Comparison of ENCODE assay signal across 1 cellular context in the genomic region with DNA sequence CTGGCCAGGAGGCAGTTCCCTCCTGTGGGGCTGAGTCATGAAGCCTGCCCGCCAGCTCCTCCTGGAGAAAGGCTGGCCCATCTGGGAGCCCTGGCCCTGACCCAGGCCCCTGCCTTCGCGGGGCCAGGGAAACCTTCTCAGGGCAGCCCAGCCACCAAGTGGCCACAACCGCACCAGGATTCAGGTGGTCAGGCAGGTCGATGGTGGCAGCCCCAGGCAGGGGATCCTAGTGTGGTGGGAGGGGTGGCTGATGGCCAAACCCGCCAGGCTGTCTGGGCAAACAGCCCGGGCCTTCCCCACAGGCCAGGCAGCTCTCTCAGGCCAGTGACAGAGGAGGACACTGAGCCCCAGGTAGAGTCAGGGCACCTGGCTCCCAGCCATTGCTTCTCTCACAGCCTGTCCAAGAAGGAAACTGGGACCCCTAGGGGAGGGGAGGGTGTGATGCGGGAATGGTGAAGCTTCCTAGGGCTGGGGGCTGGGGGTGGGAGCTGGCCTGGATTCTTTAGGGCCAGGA.
TF ChIP-seq lines count a peak whose summit lies in the region.

No MANE protein-coding gene starts in this region.

TF ChIP-seq in SK-N-SH, 30 proteins besides CTCF, POLR2A, EP300 and RAD21:
- no peak; the same call in 1 of the 2 replicates for TF ChIP-seq TAF1 (IDR thresholded peaks at IDR 0.05; ENCODE audit: borderline replicate concordance, low read depth, low read length)
- TF ChIP-seq EZH2phosphoT487 (IDR thresholded peaks at IDR 0.05; ENCODE audit: borderline replicate concordance, low read depth): no peak
- TF ChIP-seq, protein P1, sequence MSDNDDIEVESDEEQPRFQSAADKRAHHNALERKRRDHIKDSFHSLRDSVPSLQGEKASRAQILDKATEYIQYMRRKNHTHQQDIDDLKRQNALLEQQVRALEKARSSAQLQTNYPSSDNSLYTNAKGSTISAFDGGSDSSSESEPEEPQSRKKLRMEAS (IDR thresholded peaks at IDR 0.05; ENCODE audit: low read depth): peak; percentile 62; the same call in 1 of the 2 replicates
- no peak for TF ChIP-seq GATA2 (CRISPR knock-in tag; IDR thresholded peaks at IDR 0.05)
- no peak for TF ChIP-seq MEF2A (IDR thresholded peaks at IDR 0.05; ENCODE audit: borderline replicate concordance, low read depth)
- TF ChIP-seq USF2 (IDR thresholded peaks at IDR 0.05; ENCODE audit: borderline replicate concordance, low read depth, low read length): no peak
- TF ChIP-seq SMC3 (IDR thresholded peaks at IDR 0.05; ENCODE audit: low read depth, low read length): no peak
- TF ChIP-seq MXI1 (IDR thresholded peaks at IDR 0.05; ENCODE audit: low read depth, low read length): no peak
- TF ChIP-seq TCF12 (IDR thresholded peaks at IDR 0.05): peak; percentile 80
- no peak; the same call in 1 of the 2 replicates for TF ChIP-seq JUND (IDR thresholded peaks at IDR 0.05)
- TF ChIP-seq USF1 (IDR thresholded peaks at IDR 0.05; ENCODE audit: borderline replicate concordance, low read depth): no peak
- TF ChIP-seq, protein P2, sequence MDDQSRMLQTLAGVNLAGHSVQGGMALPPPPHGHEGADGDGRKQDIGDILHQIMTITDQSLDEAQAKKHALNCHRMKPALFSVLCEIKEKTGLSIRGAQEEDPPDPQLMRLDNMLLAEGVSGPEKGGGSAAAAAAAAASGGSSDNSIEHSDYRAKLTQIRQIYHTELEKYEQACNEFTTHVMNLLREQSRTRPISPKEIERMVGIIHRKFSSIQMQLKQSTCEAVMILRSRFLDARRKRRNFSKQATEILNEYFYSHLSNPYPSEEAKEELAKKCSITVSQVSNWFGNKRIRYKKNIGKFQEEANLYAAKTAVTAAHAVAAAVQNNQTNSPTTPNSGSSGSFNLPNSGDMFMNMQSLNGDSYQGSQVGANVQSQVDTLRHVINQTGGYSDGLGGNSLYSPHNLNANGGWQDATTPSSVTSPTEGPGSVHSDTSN (IDR thresholded peaks at IDR 0.05): no peak
- TF ChIP-seq NFIC (IDR thresholded peaks at IDR 0.05; ENCODE audit: borderline replicate concordance): peak; percentile 75
- TF ChIP-seq, protein P3, sequence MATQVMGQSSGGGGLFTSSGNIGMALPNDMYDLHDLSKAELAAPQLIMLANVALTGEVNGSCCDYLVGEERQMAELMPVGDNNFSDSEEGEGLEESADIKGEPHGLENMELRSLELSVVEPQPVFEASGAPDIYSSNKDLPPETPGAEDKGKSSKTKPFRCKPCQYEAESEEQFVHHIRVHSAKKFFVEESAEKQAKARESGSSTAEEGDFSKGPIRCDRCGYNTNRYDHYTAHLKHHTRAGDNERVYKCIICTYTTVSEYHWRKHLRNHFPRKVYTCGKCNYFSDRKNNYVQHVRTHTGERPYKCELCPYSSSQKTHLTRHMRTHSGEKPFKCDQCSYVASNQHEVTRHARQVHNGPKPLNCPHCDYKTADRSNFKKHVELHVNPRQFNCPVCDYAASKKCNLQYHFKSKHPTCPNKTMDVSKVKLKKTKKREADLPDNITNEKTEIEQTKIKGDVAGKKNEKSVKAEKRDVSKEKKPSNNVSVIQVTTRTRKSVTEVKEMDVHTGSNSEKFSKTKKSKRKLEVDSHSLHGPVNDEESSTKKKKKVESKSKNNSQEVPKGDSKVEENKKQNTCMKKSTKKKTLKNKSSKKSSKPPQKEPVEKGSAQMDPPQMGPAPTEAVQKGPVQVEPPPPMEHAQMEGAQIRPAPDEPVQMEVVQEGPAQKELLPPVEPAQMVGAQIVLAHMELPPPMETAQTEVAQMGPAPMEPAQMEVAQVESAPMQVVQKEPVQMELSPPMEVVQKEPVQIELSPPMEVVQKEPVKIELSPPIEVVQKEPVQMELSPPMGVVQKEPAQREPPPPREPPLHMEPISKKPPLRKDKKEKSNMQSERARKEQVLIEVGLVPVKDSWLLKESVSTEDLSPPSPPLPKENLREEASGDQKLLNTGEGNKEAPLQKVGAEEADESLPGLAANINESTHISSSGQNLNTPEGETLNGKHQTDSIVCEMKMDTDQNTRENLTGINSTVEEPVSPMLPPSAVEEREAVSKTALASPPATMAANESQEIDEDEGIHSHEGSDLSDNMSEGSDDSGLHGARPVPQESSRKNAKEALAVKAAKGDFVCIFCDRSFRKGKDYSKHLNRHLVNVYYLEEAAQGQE (IDR thresholded peaks at IDR 0.05; ENCODE audit: low read depth, low read length): no peak
- no peak; the same call in 1 of the 2 replicates for TF ChIP-seq FOSL2 (IDR thresholded peaks at IDR 0.05; ENCODE audit: borderline replicate concordance, low read depth)
